ENCODE assay signal across 10 cellular contexts in the genomic region with DNA sequence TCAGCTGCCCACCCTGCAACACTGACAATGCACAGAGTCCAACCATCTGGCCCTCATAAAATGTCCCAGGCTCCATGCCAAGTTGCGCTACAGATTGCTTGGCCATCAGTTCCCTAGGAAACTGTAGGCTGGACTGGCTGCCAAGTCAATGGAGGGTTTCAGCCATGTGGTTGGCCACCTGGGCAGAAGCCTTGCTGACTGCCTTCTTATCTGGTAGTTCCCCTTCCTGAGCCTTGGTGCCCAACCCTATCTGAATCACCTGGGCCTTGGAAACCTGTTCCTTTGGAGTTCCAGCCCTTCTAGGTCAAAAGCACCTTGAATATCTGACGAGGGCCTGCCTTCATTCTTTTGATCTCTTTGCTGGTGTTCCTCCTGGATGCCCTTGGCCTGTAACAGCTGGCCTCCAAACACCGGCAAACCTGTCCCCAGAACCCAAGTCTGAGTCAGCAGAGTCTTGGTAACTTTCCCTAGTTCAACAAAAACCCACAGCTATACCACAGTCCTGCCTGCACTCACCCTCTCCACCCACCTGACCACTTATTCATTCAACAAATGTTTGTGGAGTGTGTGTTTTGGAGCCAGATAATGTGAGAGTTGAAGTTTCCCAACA. TPM values are rescaled to one million over a fixed set of nuclear protein-coding genes. Genes with fewer than 3 reads are reported as not detected.
A peak's percentile ranks its signal among the peaks of the same experiment; 100 is the strongest.
DNase-seq lines count a peak whose midpoint lies in the region; ATAC-seq and TF ChIP-seq lines count a peak whose summit lies in the region.
"Had no signal": no experiment of that assay in that cellular context is flagged by ENCODE, and none has a peak within 500 bp of the region (broad histone marks: within the 10 kb centered on the region; RNA-seq: fewer than 3 reads in every experiment).

No MANE protein-coding gene starts in this region.

- 38% methylated on average over 3 of the region's 3 CpGs; no CpG with 5 or more reads in 1 of the 2 donors for WGBS in transverse colon (ENCODE audit: low coverage in 1 of 2), 2 donors

- H3K36me3 ChIP-seq in OCI-LY3 (replicated peaks; ENCODE audit: low read depth, low read length) = no peaks in the 10 kb centered on the region
- no peaks in the 10 kb centered on the region for H3K36me3 ChIP-seq in transverse colon

- no peak overlapping the region for H2AFZ ChIP-seq in OCI-LY3 (ENCODE audit: low read depth, low read length)

- H3K27me3 ChIP-seq in OCI-LY3 (ENCODE audit: low read depth, low read length) (peaks cover 83% of the 10 kb centered on the region), transverse colon (no peaks in the 10 kb centered on the region)

- peak overlapping the region; percentile 27 for H3K4me2 ChIP-seq in OCI-LY3 (ENCODE audit: low read length)

- intact Hi-C loops in transverse colon (cut with DNase I; ENCODE audit: low total_unique reads) = no loop called here

- DNase-seq in activated naive CD4-positive, alpha-beta T cell treated with anti-CD3 and anti-CD28 coated beads, Interleukin-2, amount 50 U/mL, for 72 hours (ENCODE audit: low spot score in 2 of 2) = peak in 1 of 2 donors; percentile 37
- no peak for DNase-seq in activated naive CD4-positive, alpha-beta T cell (lab: John Stamatoyannopoulos, UW)
- DNase-seq in fibroblast of peridontal ligament (ENCODE audit: extremely low read depth) (peak; percentile 11), transverse colon (peak; percentile 87), NCI-H526 (lab: John Stamatoyannopoulos, UW) (no peak)
- no peak for DNase-seq in activated CD8-positive, alpha-beta memory T cell treated with anti-CD3 and anti-CD28 coated beads, Interleukin-2, amount 50 U/mL, for 4 hours
- no peak for DNase-seq in stimulated activated CD4-positive, alpha-beta T cell treated with anti-CD3 and anti-CD28 coated beads, Interleukin-12 subunit alpha, Interleukin-12 subunit beta, amount 100 ng/mL, for 4 hours
- DNase-seq: activated naive CD4-positive, alpha-beta T cell treated with Interleukin-2 at 50 U/mL for 16 hours; CD8-positive, alpha-beta T cell had no signal

- TF ChIP-seq CTCF in OCI-LY3 (IDR thresholded peaks at IDR 0.05; ENCODE audit: low read depth, low read length) (no peak), transverse colon (IDR thresholded peaks at IDR 0.05) (no peak)

- H3K9ac ChIP-seq in OCI-LY3 (ENCODE audit: low read length) = no peak overlapping the region

- H3K27ac ChIP-seq in OCI-LY3 (ENCODE audit: low read length) (no peak overlapping the region), transverse colon (peak overlapping the region; percentile 74 to 85 (median 79))

- peaks cover 50% of the 10 kb centered on the region for H3K4me1 ChIP-seq in OCI-LY3 (ENCODE audit: low read length)
- peaks cover 7 to 33% (median 26%) of the 10 kb centered on the region in 4 donors for H3K4me1 ChIP-seq in transverse colon

- no peak for TF ChIP-seq EP300 in transverse colon (IDR thresholded peaks at IDR 0.05; ENCODE audit: low read depth)

- peak overlapping the region; percentile 59 to 89 for H3K27ac Mint-ChIP-seq in activated naive CD4-positive, alpha-beta T cell treated with anti-CD3 and anti-CD28 coated beads, Interleukin-2, amount 50 U/mL, for 72 hours
- H3K27ac Mint-ChIP-seq: CD8-positive, alpha-beta T cell had no signal

- H3K9me3 Mint-ChIP-seq in activated naive CD4-positive, alpha-beta T cell treated with anti-CD3 and anti-CD28 coated beads, Interleukin-2, amount 50 U/mL, for 72 hours = peaks cover 10 to 32% of the 10 kb centered on the region in 2 donors

- peaks cover 10% of the 10 kb centered on the region; the same call in 1 of the 2 replicates for H3K9me3 ChIP-seq in OCI-LY3 (ENCODE audit: insufficient read depth, low read length)
- no peaks in the 10 kb centered on the region for H3K9me3 ChIP-seq in transverse colon

- no peaks in the 10 kb centered on the region for H3K79me2 ChIP-seq in OCI-LY3 (ENCODE audit: low read length)

- no peak overlapping the region for H3K4me3 ChIP-seq in OCI-LY3 (ENCODE audit: low read length)
- H3K4me3 ChIP-seq in transverse colon = no peak overlapping the region

- ATAC-seq in activated naive CD4-positive, alpha-beta T cell treated with anti-CD3 and anti-CD28 coated beads, Interleukin-2, amount 50 U/mL, for 72 hours = peak; percentile 36 to 61
- ATAC-seq: CD8-positive, alpha-beta T cell had no signal

- no peak for TF ChIP-seq POLR2A in transverse colon (IDR thresholded peaks at IDR 0.05)

- in situ Hi-C loops in transverse colon (cut with MboI; ENCODE audit: low pct_ligation_motif_present in 1 of 4, low pct_unique_long_range_greater_than_20kb in 1 of 4, low sequenced_read_pairs in 3 of 4) = no loop called here

- H3K36me3 Mint-ChIP-seq in activated naive CD4-positive, alpha-beta T cell treated with anti-CD3 and anti-CD28 coated beads, Interleukin-2, amount 50 U/mL, for 72 hours = peaks cover 6 to 41% of the 10 kb centered on the region in 2 donors
- H3K36me3 Mint-ChIP-seq: CD8-positive, alpha-beta T cell had no signal

- H4K20me1 ChIP-seq in OCI-LY3 (ENCODE audit: insufficient read depth, low read length) = peaks cover 57% of the 10 kb centered on the region

RNA-seq across cellular contexts. Expression of a gene that starts 37.4 kb away (rescaled TPM):
- total RNA-seq in activated naive CD4-positive, alpha-beta T cell treated with anti-CD3 and anti-CD28 coated beads, Interleukin-2, amount 50 U/mL, for 72 hours = 10 to 100 TPM; 28.4 to 38.6 TPM
- 10 to 100 TPM; 21.9 to 84.2 (median 54.6) TPM for total RNA-seq in transverse colon

Comparison
In these comparisons a context has a peak if more than half of its experiments do, and no peak if none do; other contexts are left out.
1. DNase-seq: peak in fibroblast of peridontal ligament (single experiment) and transverse colon (single experiment); none in activated naive CD4-positive, alpha-beta T cell (0 of 4), activated CD8-positive, alpha-beta memory T cell treated with anti-CD3 and anti-CD28 coated beads, Interleukin-2, amount 50 U/mL, for 4 hours (single experiment), stimulated activated CD4-positive, alpha-beta T cell treated with anti-CD3 and anti-CD28 coated beads, Interleukin-12 subunit alpha, Interleukin-12 subunit beta, amount 100 ng/mL, for 4 hours (single experiment) and NCI-H526 (0 of 2).